8 cellular contexts compared by ENCODE assay signal in genomic region chr2:61471905-61472805, GRCh38. TPM values are rescaled to one million over a fixed set of nuclear protein-coding genes. Genes with fewer than 3 reads are reported as not detected.
DNase-seq lines count a peak whose midpoint lies in the region; ATAC-seq and TF ChIP-seq lines count a peak whose summit lies in the region.

No MANE protein-coding gene starts in this region.

- ATAC-seq in heart left ventricle (no peak), left ventricle myocardium superior (no peak)
- no peak for ATAC-seq in activated CD4-positive, CD25-positive, alpha-beta regulatory T cell treated with anti-CD3 and anti-CD28 coated beads, Interleukin-2, amount 50 U/mL, for 24 hours

- intact Hi-C loops in heart left ventricle (cut with DNase I) (loop anchor here in 6 of 10 donors (1.0 to 10.0 kb wide), 9 partner anchors 50 to 295 kb away; partner anchors contain the start of gene XPO1 (in 1 of the 6)), left ventricle myocardium superior (cut with micrococcal nuclease) (no loop called here)

- peak overlapping the region; percentile 86 for H3K4me2 ChIP-seq in osteoblast (ENCODE audit: insufficient read depth, low read length)

- no peak for TF ChIP-seq POLR2A in heart left ventricle (IDR thresholded peaks at IDR 0.05)

- no peak for TF ChIP-seq CTCF in heart left ventricle (IDR thresholded peaks at IDR 0.05)
- TF ChIP-seq CTCF in fibroblast of pulmonary artery (IDR thresholded peaks at IDR 0.05; ENCODE audit: low read length, missing control alignments) = no peak
- no peak for TF ChIP-seq CTCF in osteoblast (IDR thresholded peaks at IDR 0.05; ENCODE audit: extremely low read depth, low read depth, low read length)

- H4K20me1 ChIP-seq in osteoblast (ENCODE audit: insufficient read depth, low read length) = peaks cover 11% of the 10 kb centered on the region

- H3K4me1 Mint-ChIP-seq in activated T-cell treated with anti-CD3 and anti-CD28 coated beads, Interleukin-2, amount 50 U/mL, for 24 hours (ENCODE audit: low read depth) = peaks cover 34% of the 10 kb centered on the region

- H2AFZ ChIP-seq in osteoblast (ENCODE audit: low read length) = peak overlapping the region; percentile 95

- WGBS in heart left ventricle, 4 donors = 39 to 43% (median 41%) methylated on average over 19 of the region's 19 CpGs

- peaks cover 47% of the 10 kb centered on the region for H3K79me2 ChIP-seq in osteoblast (ENCODE audit: insufficient read depth, low read length)

- peaks cover 55% of the 10 kb centered on the region for H3K36me3 Mint-ChIP-seq in activated T-cell treated with anti-CD3 and anti-CD28 coated beads, Interleukin-2, amount 50 U/mL, for 24 hours (ENCODE audit: low read depth)

- H3K27ac ChIP-seq in heart left ventricle (peak overlapping the region; percentile 95 to 100 (median 98)), osteoblast (ENCODE audit: low read depth, low read length) (peak overlapping the region; percentile 98)

- H3K27me3 ChIP-seq in heart left ventricle = no peaks in the 10 kb centered on the region
- H3K27me3 ChIP-seq in osteoblast (ENCODE audit: insufficient read depth, low read length) = no peaks in the 10 kb centered on the region

- peaks cover 0 to 25% (median 6%) of the 10 kb centered on the region in 9 donors for H3K36me3 ChIP-seq in heart left ventricle
- peaks cover 3% of the 10 kb centered on the region for H3K36me3 ChIP-seq in osteoblast (ENCODE audit: insufficient read depth, low read length)

- H3K4me1 ChIP-seq in heart left ventricle = peaks cover 2 to 34% (median 22%) of the 10 kb centered on the region in 12 donors
- H3K4me1 ChIP-seq in osteoblast (ENCODE audit: insufficient read depth, low read length) = peaks cover 6% of the 10 kb centered on the region

- DNase-seq in heart left ventricle (no peak), left ventricle myocardium superior (no peak), LoVo (ENCODE audit: low spot score) (peak; percentile 27), fibroblast of pulmonary artery (ENCODE audit: low read depth) (peak; percentile 11), osteoblast (ENCODE audit: insufficient read length, low spot score, missing footprints) (no peak), cerebellar nuclear complex (lab: John Stamatoyannopoulos, UW) (no peak)
- no peak for DNase-seq in activated T-cell treated with anti-CD3 and anti-CD28 coated beads, Interleukin-2, amount 50 U/mL, for 24 hours

- no peaks in the 10 kb centered on the region for H3K9me3 Mint-ChIP-seq in activated T-cell treated with anti-CD3 and anti-CD28 coated beads, Interleukin-2, amount 50 U/mL, for 24 hours

- H3K27me3 Mint-ChIP-seq in activated T-cell treated with anti-CD3 and anti-CD28 coated beads, Interleukin-2, amount 50 U/mL, for 24 hours = no peaks in the 10 kb centered on the region

- H3K4me3 Mint-ChIP-seq in activated T-cell treated with anti-CD3 and anti-CD28 coated beads, Interleukin-2, amount 50 U/mL, for 24 hours = peak overlapping the region; percentile 87

- H3K9me3 ChIP-seq in heart left ventricle = no peaks in the 10 kb centered on the region
- no peaks in the 10 kb centered on the region for H3K9me3 ChIP-seq in osteoblast (ENCODE audit: low read depth, low read length)

- H3K4me3 ChIP-seq in heart left ventricle (peak overlapping the region; percentile 68 to 99 (median 90)), fibroblast of pulmonary artery (replicated peaks; ENCODE audit: low read depth, low read length) (peak overlapping the region; percentile 94), osteoblast (ENCODE audit: insufficient read depth, low read length) (peak overlapping the region; percentile 96)

- H3K27ac Mint-ChIP-seq in activated T-cell treated with anti-CD3 and anti-CD28 coated beads, Interleukin-2, amount 50 U/mL, for 24 hours = peak overlapping the region; percentile 94

RNA-seq across cellular contexts. Expression of gene USP34, which starts 1.3 kb away (rescaled TPM):
- 10 to 100 TPM; 48.5 to 82.8 (median 61.9) TPM for total RNA-seq in heart left ventricle
- polyA plus RNA-seq in heart left ventricle = 10 to 100 TPM; 33.3 to 46.2 TPM
- 39.8 TPM for total RNA-seq in left ventricle myocardium superior
- total RNA-seq in osteoblast = 152 and 160 TPM in 2 replicates

Comparison
In these comparisons a context has a peak if more than half of its experiments do, and no peak if none do; other contexts are left out.
1. DNase-seq: peak in LoVo (single experiment) and fibroblast of pulmonary artery (single experiment); none in heart left ventricle (0 of 5), left ventricle myocardium superior (single experiment), activated T-cell treated with anti-CD3 and anti-CD28 coated beads, Interleukin-2, amount 50 U/mL, for 24 hours (single experiment), osteoblast (single experiment) and cerebellar nuclear complex (0 of 2).
2. Peak in every context shown above with its lines, with median percentiles within 50 percentile points of each other: H3K4me3 ChIP-seq.